2 cellular contexts compared by ENCODE assay signal in genomic region chr11:725624-726202, GRCh38.
TF ChIP-seq lines count a peak whose summit lies in the region.

No MANE protein-coding gene starts in this region.

TF ChIP-seq in SK-N-SH, 30 proteins besides CTCF, POLR2A, EP300 and RAD21 (continued from another document):
- TF ChIP-seq NRF1 (IDR thresholded peaks at IDR 0.05; ENCODE audit: low read depth, low read length) = peak; percentile 32; the same call in 1 of the 2 replicates
- TF ChIP-seq SIN3A (IDR thresholded peaks at IDR 0.05; ENCODE audit: borderline replicate concordance, low read depth, low read length) = no peak

TF ChIP-seq in SK-N-SH treated with all-trans-retinoic acid at 6 μM for 48 hours, 23 proteins besides CTCF, POLR2A, EP300 and RAD21 (continued from another document):
- TF ChIP-seq TCF4 (CRISPR knock-in tag; IDR thresholded peaks at IDR 0.05; ENCODE audit: borderline replicate concordance) (no peak), CSRNP3 (CRISPR knock-in tag; IDR thresholded peaks at IDR 0.05) (no peak), ESRRG (CRISPR knock-in tag; IDR thresholded peaks at IDR 0.05) (no peak), RARB (CRISPR knock-in tag; IDR thresholded peaks at IDR 0.05) (no peak), ISL1 (CRISPR knock-in tag; IDR thresholded peaks at IDR 0.05) (no peak), POU6F1 (CRISPR knock-in tag; IDR thresholded peaks at IDR 0.05; ENCODE audit: borderline replicate concordance, low read depth) (no peak), CREB5 (CRISPR knock-in tag; IDR thresholded peaks at IDR 0.05; ENCODE audit: low read depth) (no peak), ZFP30 (CRISPR knock-in tag; IDR thresholded peaks at IDR 0.05) (no peak), BACH2 (CRISPR knock-in tag; IDR thresholded peaks at IDR 0.05; ENCODE audit: borderline replicate concordance) (no peak), TOX (CRISPR knock-in tag; IDR thresholded peaks at IDR 0.05; ENCODE audit: borderline replicate concordance) (no peak), PPARA (CRISPR knock-in tag; IDR thresholded peaks at IDR 0.05; ENCODE audit: borderline replicate concordance) (no peak)
TF ChIP-seq in SK-N-SH treated with all-trans-retinoic acid at 6 μM for 48 hours: peak in this region for 0.
